8 cellular contexts compared by ENCODE assay signal in genomic region chr2:20135631-20136050, GRCh38.
DNase-seq lines count a peak whose midpoint lies in the region; ATAC-seq, FAIRE-seq and TF ChIP-seq lines count a peak whose summit lies in the region.

No MANE protein-coding gene starts in this region.

- no peak overlapping the region for H3K4me3 ChIP-seq in AG04450 (ENCODE audit: low read depth, low read length)
- no peak overlapping the region for H3K4me3 ChIP-seq in foreskin fibroblast (ENCODE audit: low read depth in 1 of 2, low read length in 2 of 2)
- H3K4me3 ChIP-seq in pancreas: no peak overlapping the region

- H3K27me3 ChIP-seq in AG04450 (ENCODE audit: control insufficient read depth, insufficient read depth, low read length): peaks cover 8% of the 10 kb centered on the region
- H3K27me3 ChIP-seq in pancreas: no peaks in the 10 kb centered on the region

- H3K36me3 ChIP-seq in pancreas: no peaks in the 10 kb centered on the region

- no peaks in the 10 kb centered on the region for H3K36me3 Mint-ChIP-seq in activated CD4-positive, alpha-beta memory T cell treated with anti-CD3 and anti-CD28 coated beads for 36 hours

- CTCF ChIA-PET in AG04450 (lab: Charles Lee): interaction anchor here (0.6 to 3.6 kb wide), 13 partner anchors 9 to 191 kb away, joined by 3 to 19 read pairs (median 4); partner anchors contain the start of gene SDC1
- CTCF ChIA-PET in activated CD4-positive, alpha-beta memory T cell treated with anti-CD3 and anti-CD28 coated beads for 36 hours (lab: Charles Lee): interaction anchor here (1.0 to 1.6 kb wide), 3 partner anchors 9 to 287 kb away, joined by 4 to 6 read pairs (median 6); no protein-coding TSS in a partner anchor

- WGBS in pancreas, 2 donors: 9% methylated on average over 10 of the region's 10 CpGs

- H3K9me3 ChIP-seq in AG04450 (ENCODE audit: control insufficient read depth, insufficient read depth, low read length) (no peaks in the 10 kb centered on the region), pancreas (no peaks in the 10 kb centered on the region)

- DNase-seq in AG04450 (ENCODE audit: low read depth, low spot score) (no peak), GM12892 (ENCODE audit: insufficient read length) (peak; percentile 75), NCI-H1694 treated with DMSO at 0.1 percent for 48 hours (lab: John Stamatoyannopoulos, UW) (peak; percentile 75), foreskin fibroblast (peak; percentile 59 to 89), pancreas (peak; percentile 51 to 87 (median 73)), T-helper 9 cell (no peak)
- peak; percentile 59 for DNase-seq in activated CD4-positive, alpha-beta memory T cell treated with anti-CD3 and anti-CD28 coated beads for 36 hours

- intact Hi-C loops in activated CD4-positive, alpha-beta memory T cell treated with anti-CD3 and anti-CD28 coated beads for 36 hours (cut with micrococcal nuclease): loop anchor here (1.0 kb wide), 1 partner anchor 90 kb away; the partner anchor contains the start of gene SDC1
- intact Hi-C loops in pancreas (cut with DNase I): no loop called here

- ATAC-seq in HG02798 (IDR thresholded peaks at IDR 0.05; ENCODE audit: poor library complexity, unreplicated experiment) (peak; percentile 92), pancreas (peak; percentile 77 to 97 (median 89))

- TF ChIP-seq POLR2A in GM12892 (IDR thresholded peaks at IDR 0.05; ENCODE audit: low read depth, low read length): no peak

- no peaks in the 10 kb centered on the region for H3K4me1 ChIP-seq in pancreas

- H3K27ac ChIP-seq in AG04450 (ENCODE audit: low read depth, low read length): no peak overlapping the region
- no peak overlapping the region for H3K27ac ChIP-seq in pancreas

- peak; percentile 88 for FAIRE-seq in GM12892 (lab: Jason Lieb, UNC)
- no peak for FAIRE-seq in pancreas (lab: Jason Lieb, UNC)

- POLR2A ChIA-PET in AG04450 (lab: Yijun Ruan, JAX): no interaction called here
- POLR2A ChIA-PET in activated CD4-positive, alpha-beta memory T cell treated with anti-CD3 and anti-CD28 coated beads for 36 hours (lab: Charles Lee): no interaction called here

- H3K4me3 Mint-ChIP-seq in activated CD4-positive, alpha-beta memory T cell treated with anti-CD3 and anti-CD28 coated beads for 36 hours: no peak overlapping the region

- H3K4me1 Mint-ChIP-seq in activated CD4-positive, alpha-beta memory T cell treated with anti-CD3 and anti-CD28 coated beads for 36 hours (ENCODE audit: low read depth): no peaks in the 10 kb centered on the region

- TF ChIP-seq CTCF in AG04450 (IDR thresholded peaks at IDR 0.05; ENCODE audit: low read depth, low read length): peak; percentile 91
- peak; percentile 89 for TF ChIP-seq CTCF in foreskin fibroblast (IDR thresholded peaks at IDR 0.05; ENCODE audit: low read depth, low read length)
- peak; percentile 47 to 60 (median 50) for TF ChIP-seq CTCF in pancreas (IDR thresholded peaks at IDR 0.05)

- no peaks in the 10 kb centered on the region for H3K9me3 Mint-ChIP-seq in activated CD4-positive, alpha-beta memory T cell treated with anti-CD3 and anti-CD28 coated beads for 36 hours

- H3K27ac Mint-ChIP-seq in activated CD4-positive, alpha-beta memory T cell treated with anti-CD3 and anti-CD28 coated beads for 36 hours: no peak overlapping the region

- peaks cover 8% of the 10 kb centered on the region for H3K27me3 Mint-ChIP-seq in activated CD4-positive, alpha-beta memory T cell treated with anti-CD3 and anti-CD28 coated beads for 36 hours

Comparison
In these comparisons a context has a peak if more than half of its experiments do, and no peak if none do; other contexts are left out.
1. DNase-seq: peak in GM12892 (single experiment), NCI-H1694 treated with DMSO at 0.1 percent for 48 hours (single experiment), activated CD4-positive, alpha-beta memory T cell treated with anti-CD3 and anti-CD28 coated beads for 36 hours (single experiment), foreskin fibroblast (2 of 2) and pancreas (6 of 6); none in AG04450 (single experiment) and T-helper 9 cell (single experiment).
2. Peak in every context shown above with its lines, with median percentiles within 50 percentile points of each other: CTCF ChIP-seq.